In genomic region chr4:58502839-58503238, GRCh38 we compare ENCODE assay signal across 24 cellular contexts.
DNase-seq lines count a peak whose midpoint lies in the region; ATAC-seq and TF ChIP-seq lines count a peak whose summit lies in the region.
"Had no signal": no experiment of that assay in that cellular context is flagged by ENCODE, and none has a peak within 500 bp of the region (broad histone marks: within the 10 kb centered on the region; RNA-seq: fewer than 3 reads in every experiment).

No MANE protein-coding gene starts in this region.

- H3K27me3 ChIP-seq in mammary epithelial cell (ENCODE audit: insufficient read depth, low read length), result no peaks in the 10 kb centered on the region
- H3K27me3 ChIP-seq in heart right ventricle, result no peaks in the 10 kb centered on the region
- H3K27me3 ChIP-seq: SJSA1 had no signal

- H3K9ac ChIP-seq in mammary epithelial cell (ENCODE audit: insufficient read depth, low read length), result no peak overlapping the region

- H3K27me3 Mint-ChIP-seq in MCF 10A (ENCODE audit: insufficient read depth, unreplicated experiment), result no peaks in the 10 kb centered on the region
- H3K27me3 Mint-ChIP-seq in chondrocyte (ENCODE audit: low read depth), result no peaks in the 10 kb centered on the region
- H3K27me3 Mint-ChIP-seq: CD8-positive, alpha-beta memory T cell; T-helper 17 cell had no signal

- H3K4me1 Mint-ChIP-seq in MCF 10A (ENCODE audit: insufficient read depth, unreplicated experiment), result peaks cover 5% of the 10 kb centered on the region
- H3K4me1 Mint-ChIP-seq in chondrocyte (ENCODE audit: low read depth), result no peaks in the 10 kb centered on the region
- H3K4me1 Mint-ChIP-seq: CD8-positive, alpha-beta memory T cell; T-helper 17 cell had no signal

- H3K36me3 ChIP-seq in mammary epithelial cell (ENCODE audit: insufficient read depth, low read length) (no peaks in the 10 kb centered on the region), heart right ventricle (no peaks in the 10 kb centered on the region)
- H3K36me3 ChIP-seq: SJSA1 had no signal

- POLR2A ChIA-PET in MCF 10A (lab: Yijun Ruan, JAX), result no interaction called here

- intact Hi-C loops in MCF 10A (cut with micrococcal nuclease), result no loop called here
- intact Hi-C loops in mammary epithelial cell (cut with micrococcal nuclease), result no loop called here
- intact Hi-C loops in heart right ventricle (cut with DNase I), result no loop called here

- TF ChIP-seq CTCF in MCF 10A (IDR thresholded peaks at IDR 0.05; ENCODE audit: unreplicated experiment), result no peak
- TF ChIP-seq CTCF in mammary epithelial cell (conservative IDR thresholded peaks at IDR 0.05 in 1 of 2, IDR thresholded peaks at IDR 0.05 in 1 of 2; ENCODE audit: extremely low read depth in 1 of 2, insufficient read depth in 1 of 2, low read depth in 1 of 2, low read length in 2 of 2), result no peak
- no peak for TF ChIP-seq CTCF in heart right ventricle (IDR thresholded peaks at IDR 0.05)
- TF ChIP-seq CTCF in chondrocyte (IDR thresholded peaks at IDR 0.05), result no peak

- H3K4me1 ChIP-seq in mammary epithelial cell (ENCODE audit: insufficient read depth, low read length) (no peaks in the 10 kb centered on the region), heart right ventricle (no peaks in the 10 kb centered on the region)
- H3K4me1 ChIP-seq: SJSA1 had no signal

- no peak overlapping the region for H2AFZ ChIP-seq in mammary epithelial cell (ENCODE audit: low read depth, low read length)

- CTCF ChIA-PET in MCF 10A (lab: Yijun Ruan, JAX), result no interaction called here
- CTCF ChIA-PET in mammary epithelial cell (lab: Charles Lee; ENCODE audit: low non-redundant PET), result no interaction called here

- H4K20me1 ChIP-seq in mammary epithelial cell (ENCODE audit: insufficient read depth, low read length), result no peaks in the 10 kb centered on the region

- H3K27ac ChIP-seq in mammary epithelial cell (ENCODE audit: insufficient read depth, low read depth, low read length) (no peak overlapping the region), heart right ventricle (no peak overlapping the region)
- H3K27ac ChIP-seq: C4-2B, SJSA1 had no signal

- H3K27ac Mint-ChIP-seq in MCF 10A (ENCODE audit: low read depth, unreplicated experiment) (no peak overlapping the region), chondrocyte (ENCODE audit: unreplicated experiment) (no peak overlapping the region)
- H3K27ac Mint-ChIP-seq: CD8-positive, alpha-beta memory T cell; T-helper 17 cell had no signal

- no peak overlapping the region for H3K4me3 ChIP-seq in mammary epithelial cell (replicated peaks in 1 of 3; ENCODE audit: insufficient read depth in 1 of 3, low read depth in 2 of 3, low read length in 3 of 3)
- no peak overlapping the region for H3K4me3 ChIP-seq in heart right ventricle
- H3K4me3 ChIP-seq: K562, SJSA1 had no signal

- BruUV-seq in MCF 10A (replicated peaks; lab: Mats Ljungman, UMichigan) (no TSS peak), mammary epithelial cell (replicated peaks; lab: Mats Ljungman, UMichigan) (no TSS peak)

- H3K79me2 ChIP-seq in mammary epithelial cell (ENCODE audit: insufficient read depth, low read length), result no peaks in the 10 kb centered on the region

- H3K9me3 Mint-ChIP-seq in MCF 10A (ENCODE audit: unreplicated experiment), result peaks cover 7% of the 10 kb centered on the region
- H3K9me3 Mint-ChIP-seq in chondrocyte (ENCODE audit: low read depth), result peaks cover 3% of the 10 kb centered on the region

- in situ Hi-C loops in mammary epithelial cell (cut with MboI; ENCODE audit: low sequenced_read_pairs in 2 of 2), result no loop called here

- dilution Hi-C loops in mammary epithelial cell (cut with HindIII; ENCODE audit: low sequenced_read_pairs), result no loop called here

- H3K36me3 Mint-ChIP-seq in MCF 10A (ENCODE audit: insufficient read depth, unreplicated experiment) (no peaks in the 10 kb centered on the region), chondrocyte (ENCODE audit: low read depth) (no peaks in the 10 kb centered on the region)
- H3K36me3 Mint-ChIP-seq: CD8-positive, alpha-beta memory T cell had no signal

- H3K9me3 ChIP-seq in mammary epithelial cell (replicated peaks; ENCODE audit: insufficient read depth, low read length), result peaks cover 3% of the 10 kb centered on the region
- H3K9me3 ChIP-seq in heart right ventricle, result no peaks in the 10 kb centered on the region
- H3K9me3 ChIP-seq: SJSA1 had no signal

- H3K4me3 Mint-ChIP-seq in MCF 10A (ENCODE audit: unreplicated experiment), result no peak overlapping the region
- H3K4me3 Mint-ChIP-seq in chondrocyte (ENCODE audit: unreplicated experiment), result no peak overlapping the region
- H3K4me3 Mint-ChIP-seq: CD8-positive, alpha-beta memory T cell; T-helper 17 cell had no signal

- ATAC-seq in heart right ventricle (no peak), HG03045 (IDR thresholded peaks at IDR 0.05; ENCODE audit: unreplicated experiment) (no peak)
- ATAC-seq: HepG2, K562, Panc1, T-helper 17 cell had no signal

- 61% methylated on average over 2 of the region's 2 CpGs for WGBS in mammary epithelial cell (ENCODE audit: low coverage, missing lambda C conversion rate)
- WGBS in heart right ventricle, 2 donors, result 60 to 65% methylated on average over 2 of the region's 2 CpGs

- no peak overlapping the region for H3K4me2 ChIP-seq in mammary epithelial cell (ENCODE audit: insufficient read depth, low read depth, low read length)

- DNase-seq in MCF 10A (ENCODE audit: unreplicated experiment) (peak; percentile 34), mammary epithelial cell (no peak), NCI-H69 (lab: John Stamatoyannopoulos, UW) (peak; percentile 23), SK-N-DZ (ENCODE audit: low spot score) (peak; percentile 95), heart right ventricle (no peak), chondrocyte (ENCODE audit: low spot score) (no peak), NCI-H2196 treated with DMSO at 0.1 percent for 48 hours (lab: John Stamatoyannopoulos, UW; ENCODE audit: unreplicated experiment) (no peak)
- DNase-seq: CD8-positive, alpha-beta memory T cell; DMS79; H7; MM.1S; NCI-H1048; NCI-H1694; NCI-H2107; NCI-H226; NCI-H524 treated with DMSO at 0.1 percent for 48 hours; SW 1271; T-helper 17 cell had no signal

Comparison
In these comparisons a context has a peak if more than half of its experiments do, and no peak if none do; other contexts are left out.
1. DNase-seq: peak in MCF 10A (single experiment), NCI-H69 (single experiment) and SK-N-DZ (single experiment); none in mammary epithelial cell (single experiment), heart right ventricle (0 of 2), chondrocyte (single experiment) and NCI-H2196 treated with DMSO at 0.1 percent for 48 hours (single experiment).